In the genomic region with DNA sequence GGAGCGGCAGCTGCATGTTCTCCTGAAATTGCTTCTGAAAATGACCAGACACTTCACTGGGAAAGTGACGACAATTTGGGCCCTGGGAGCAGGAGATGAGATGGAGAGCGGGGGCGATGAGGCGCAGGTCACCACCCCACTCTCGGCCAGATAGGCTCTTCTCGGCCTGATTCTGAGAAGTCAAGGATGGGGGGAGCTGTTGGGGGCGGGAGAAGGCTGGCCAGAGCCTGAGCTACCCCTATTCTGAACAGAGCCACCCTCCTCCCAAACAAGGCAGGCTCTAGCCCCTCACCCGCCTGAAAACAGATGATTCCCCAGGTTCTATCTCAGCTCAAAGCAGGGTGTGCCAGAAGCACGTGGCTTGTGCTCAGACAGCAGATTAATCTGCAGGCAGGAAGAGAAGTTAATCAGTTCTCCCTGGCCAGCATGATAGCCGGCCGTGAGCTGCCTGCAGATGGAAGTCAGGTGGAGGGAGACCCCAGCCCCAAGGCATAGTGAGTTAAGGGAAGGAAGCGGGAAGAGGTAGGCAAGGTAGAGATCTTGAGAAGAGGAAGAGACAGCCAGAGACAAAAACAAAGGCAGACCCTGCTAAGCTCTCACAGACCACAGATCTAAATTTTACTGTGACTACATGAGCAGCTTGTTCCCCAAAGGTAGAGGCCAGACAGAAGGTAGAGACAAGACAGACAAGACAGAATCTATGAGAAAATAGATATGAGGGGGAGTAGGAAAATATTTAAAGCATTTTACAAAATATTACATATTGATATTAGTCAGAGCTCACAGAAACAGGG, we compare ENCODE assay signal across 1 cellular context.
TF ChIP-seq lines count a peak whose summit lies in the region.

No MANE protein-coding gene starts in this region.

TF ChIP-seq in K562, 482 proteins besides CTCF, POLR2A, EP300 and RAD21 (continued from another document and continues in another):
- no peak for TF ChIP-seq ZNF165 (CRISPR knock-in tag; IDR thresholded peaks at IDR 0.05; ENCODE audit: borderline replicate concordance)
- TF ChIP-seq ZNF609 (CRISPR knock-in tag; IDR thresholded peaks at IDR 0.05; ENCODE audit: borderline replicate concordance), result no peak
- peak in 1 of 2 experiments; percentile 72; a peak in 3 of 4 replicates for TF ChIP-seq KDM1A (IDR thresholded peaks at IDR 0.05)
- TF ChIP-seq, protein P1, sequence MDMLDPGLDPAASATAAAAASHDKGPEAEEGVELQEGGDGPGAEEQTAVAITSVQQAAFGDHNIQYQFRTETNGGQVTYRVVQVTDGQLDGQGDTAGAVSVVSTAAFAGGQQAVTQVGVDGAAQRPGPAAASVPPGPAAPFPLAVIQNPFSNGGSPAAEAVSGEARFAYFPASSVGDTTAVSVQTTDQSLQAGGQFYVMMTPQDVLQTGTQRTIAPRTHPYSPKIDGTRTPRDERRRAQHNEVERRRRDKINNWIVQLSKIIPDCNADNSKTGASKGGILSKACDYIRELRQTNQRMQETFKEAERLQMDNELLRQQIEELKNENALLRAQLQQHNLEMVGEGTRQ (CRISPR knock-in tag; IDR thresholded peaks at IDR 0.05), result peak; percentile 62
- no peak for TF ChIP-seq ZBED1 (IDR thresholded peaks at IDR 0.05)
- TF ChIP-seq EGR1 (conservative IDR thresholded peaks at IDR 0.05), result peak; percentile 93
- peak; percentile 23; the same call in 1 of the 2 replicates for TF ChIP-seq FOSL1 (tag; conservative IDR thresholded peaks at IDR 0.05)
- no peak for TF ChIP-seq ZNF3 (CRISPR knock-in tag; IDR thresholded peaks at IDR 0.05)
- peak; percentile 58; the same call in 1 of the 2 replicates for TF ChIP-seq CXXC5 (CRISPR knock-in tag; IDR thresholded peaks at IDR 0.05)
- TF ChIP-seq, protein P2, sequence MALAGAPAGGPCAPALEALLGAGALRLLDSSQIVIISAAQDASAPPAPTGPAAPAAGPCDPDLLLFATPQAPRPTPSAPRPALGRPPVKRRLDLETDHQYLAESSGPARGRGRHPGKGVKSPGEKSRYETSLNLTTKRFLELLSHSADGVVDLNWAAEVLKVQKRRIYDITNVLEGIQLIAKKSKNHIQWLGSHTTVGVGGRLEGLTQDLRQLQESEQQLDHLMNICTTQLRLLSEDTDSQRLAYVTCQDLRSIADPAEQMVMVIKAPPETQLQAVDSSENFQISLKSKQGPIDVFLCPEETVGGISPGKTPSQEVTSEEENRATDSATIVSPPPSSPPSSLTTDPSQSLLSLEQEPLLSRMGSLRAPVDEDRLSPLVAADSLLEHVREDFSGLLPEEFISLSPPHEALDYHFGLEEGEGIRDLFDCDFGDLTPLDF (CRISPR knock-in tag; IDR thresholded peaks at IDR 0.05), result no peak
- peak; percentile 90 for TF ChIP-seq MAX (CRISPR knock-in tag; IDR thresholded peaks at IDR 0.05)
- peak; percentile 25; the same call in 1 of the 2 replicates for TF ChIP-seq RAD51 (IDR thresholded peaks at IDR 0.05; ENCODE audit: borderline replicate concordance, low read depth)
- peak; percentile 66 for TF ChIP-seq CREM (IDR thresholded peaks at IDR 0.05; ENCODE audit: low read depth)
- peak in 1 of 2 experiments; percentile 68; a peak in 1 of 4 replicates for TF ChIP-seq RCOR1 (IDR thresholded peaks at IDR 0.05; ENCODE audit: borderline replicate concordance in 1 of 2, low read depth in 2 of 2, low read length in 2 of 2)
- no peak for TF ChIP-seq U2AF2 (optimal IDR thresholded peaks at IDR 0.05; ENCODE audit: low read depth, low read length)
- TF ChIP-seq TAL1 (IDR thresholded peaks at IDR 0.05), result peak; percentile 39; the same call in 1 of the 2 replicates
- peak in 1 of 2 experiments; percentile 35; a peak in 1 of 4 replicates for TF ChIP-seq HDAC1 (IDR thresholded peaks at IDR 0.05)
- no peak for TF ChIP-seq PYGO2 (tag; IDR thresholded peaks at IDR 0.05)
- TF ChIP-seq BHLHE40 (IDR thresholded peaks at IDR 0.05; ENCODE audit: low read length), result peak; percentile 77
- TF ChIP-seq DPF2 (IDR thresholded peaks at IDR 0.05), result peak; percentile 70
- peak; percentile 61 for TF ChIP-seq USF1 (CRISPR knock-in tag; IDR thresholded peaks at IDR 0.05)
- peak; percentile 40; the same call in 1 of the 2 replicates for TF ChIP-seq ZNF589 (CRISPR knock-in tag; IDR thresholded peaks at IDR 0.05; ENCODE audit: low read depth)
- TF ChIP-seq MNT (conservative IDR thresholded peaks at IDR 0.05), result peak; percentile 83 to 91
- peak; percentile 33; the same call in 1 of the 2 replicates for TF ChIP-seq NCOR1 (IDR thresholded peaks at IDR 0.05)
- TF ChIP-seq L3MBTL2 (IDR thresholded peaks at IDR 0.05), result peak; percentile 91
- peak; percentile 87 for TF ChIP-seq MGA (IDR thresholded peaks at IDR 0.05)
- TF ChIP-seq KDM4B (IDR thresholded peaks at IDR 0.05; ENCODE audit: borderline replicate concordance in 2 of 2, low read depth in 1 of 2), result 0 out of 4 replicates have a peak, but pooled peaks of 1 of the 2 experiments have one; percentile 42
- peak; percentile 84 for TF ChIP-seq CBFA2T3 (IDR thresholded peaks at IDR 0.05)
- TF ChIP-seq TOE1 (IDR thresholded peaks at IDR 0.05; ENCODE audit: borderline replicate concordance), result peak; percentile 26; the same call in 1 of the 2 replicates
- no peak for TF ChIP-seq TOE1 (CRISPR knock-in tag; IDR thresholded peaks at IDR 0.05; ENCODE audit: borderline replicate concordance, low read depth)
- peak; percentile 74 for TF ChIP-seq ARID1B (IDR thresholded peaks at IDR 0.05)
